9 cellular contexts compared by ENCODE assay signal in the genomic region with DNA sequence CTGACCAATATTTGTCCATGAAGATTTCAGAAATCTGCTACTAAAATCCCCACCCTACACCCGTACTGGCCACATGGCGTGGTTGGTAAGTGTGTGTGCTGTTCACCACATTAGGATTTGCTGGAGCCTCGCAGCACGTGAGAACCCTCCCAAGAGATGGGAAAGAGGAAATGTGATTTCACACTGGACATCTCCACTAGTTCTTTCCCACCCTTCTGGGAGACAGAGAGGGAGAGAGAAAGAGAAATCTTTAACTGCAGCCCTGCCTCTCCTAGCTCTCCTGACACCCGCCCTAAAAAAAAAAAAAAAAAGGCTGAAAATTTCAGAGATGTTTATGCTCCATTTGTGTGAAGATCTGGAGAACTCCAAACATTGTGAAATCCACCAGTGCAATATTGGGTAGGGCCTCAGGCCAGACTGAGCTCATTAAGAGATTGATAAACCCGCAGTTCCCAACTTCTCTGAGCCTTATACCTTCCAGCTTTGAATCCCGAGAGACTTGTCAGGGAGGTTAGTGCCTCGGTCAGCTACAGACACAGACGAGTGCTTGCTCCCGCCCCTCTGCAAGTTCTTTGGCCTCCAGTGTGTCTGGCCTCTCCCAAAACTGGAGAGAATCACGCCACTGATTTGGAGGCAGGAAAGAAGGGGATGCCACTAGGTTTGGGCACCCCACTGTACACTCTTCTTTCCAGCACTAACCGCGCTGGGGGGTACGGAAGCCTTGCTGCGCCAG. TPM values are rescaled to one million over a fixed set of nuclear protein-coding genes. Genes with fewer than 3 reads are reported as not detected.
DNase-seq lines count a peak whose midpoint lies in the region; ATAC-seq, FAIRE-seq and TF ChIP-seq lines count a peak whose summit lies in the region.
"Had no signal": no experiment of that assay in that cellular context is flagged by ENCODE, and none has a peak within 500 bp of the region (broad histone marks: within the 10 kb centered on the region; RNA-seq: fewer than 3 reads in every experiment).

No MANE protein-coding gene starts in this region.

- peaks cover 81% of the 10 kb centered on the region for H3K4me1 Mint-ChIP-seq in nephron

- H4K20me1 ChIP-seq in endothelial cell of umbilical vein (replicated peaks; ENCODE audit: control insufficient read depth, extremely low read depth, insufficient read depth, low read length): no peaks in the 10 kb centered on the region

- peaks cover 6% of the 10 kb centered on the region for H3K4me1 ChIP-seq in NT2/D1 (ENCODE audit: insufficient read depth, insufficient read length)
- peaks cover 62% of the 10 kb centered on the region for H3K4me1 ChIP-seq in endothelial cell of umbilical vein (ENCODE audit: control insufficient read depth, extremely low read depth, insufficient read depth, low read length)

- H3K9me3 ChIP-seq in NT2/D1 (ENCODE audit: insufficient read depth, low read length) (no peaks in the 10 kb centered on the region), endothelial cell of umbilical vein (replicated peaks; ENCODE audit: control insufficient read depth, insufficient read depth, low read length) (no peaks in the 10 kb centered on the region)

- H3K9ac ChIP-seq in NT2/D1 (ENCODE audit: insufficient read length, low read depth): peak overlapping the region; percentile 86
- peak overlapping the region; percentile 85 for H3K9ac ChIP-seq in endothelial cell of umbilical vein (replicated peaks; ENCODE audit: extremely low read depth, insufficient read depth, low read length)

- peak overlapping the region; percentile 88 for H3K27ac ChIP-seq in endothelial cell of umbilical vein (ENCODE audit: insufficient read depth, low read depth, low read length)

- dilution Hi-C loops in endothelial cell of umbilical vein (cut with MboI; ENCODE audit: extremely low pct_ligation_motif_present, low sequenced_read_pairs): no loop called here

- FAIRE-seq in endothelial cell of umbilical vein (lab: Jason Lieb, UNC): peak; percentile 70
- FAIRE-seq: bronchial epithelial cell had no signal

- POLR2A ChIA-PET in endothelial cell of umbilical vein (lab: Charles Lee): interaction anchor here (0.6 to 0.8 kb wide), 4 partner anchors 13 to 226 kb away, joined by 3 to 8 read pairs (median 4); no protein-coding TSS in a partner anchor

- H3K36me3 ChIP-seq in NT2/D1 (ENCODE audit: insufficient read depth, insufficient read length, low read length) (peaks cover 40% of the 10 kb centered on the region), endothelial cell of umbilical vein (ENCODE audit: control insufficient read depth in 2 of 2, extremely low read depth in 1 of 2, insufficient read depth in 2 of 2, low read length in 2 of 2) (no peaks in the 10 kb centered on the region)

- TF ChIP-seq POLR2A in endothelial cell of umbilical vein (IDR thresholded peaks at IDR 0.05; ENCODE audit: low read depth, low read length): no peak

- peak overlapping the region; percentile 88 to 92 (median 90) for H3K4me3 Mint-ChIP-seq in nephron

- H3K36me3 Mint-ChIP-seq in nephron (ENCODE audit: low read depth): no peaks in the 10 kb centered on the region

- no peak overlapping the region for H2AFZ ChIP-seq in endothelial cell of umbilical vein (ENCODE audit: low read depth, low read length)

- DNase-seq in AG20443 (ENCODE audit: low spot score) (peak; percentile 54), NT2/D1 (ENCODE audit: low read depth, low spot score) (no peak), endothelial cell of umbilical vein (ENCODE audit: low read depth, low spot score) (peak; percentile 9)
- DNase-seq in effector CD8-positive, alpha-beta T cell (lab: John Stamatoyannopoulos, UW): no peak
- DNase-seq in activated T-cell treated with anti-CD3 and anti-CD28 coated beads, Interleukin-2, amount 50 U/mL, for 48 hours: no peak

- intact Hi-C loops in endothelial cell of umbilical vein (cut with micrococcal nuclease): loop anchor here (10.0 kb wide), 1 partner anchor 308 kb away; the partner anchor contains the start of gene GNPDA1

- H3K27me3 Mint-ChIP-seq in nephron (ENCODE audit: low read depth): peaks cover 23% of the 10 kb centered on the region

- H3K4me2 ChIP-seq in endothelial cell of umbilical vein (ENCODE audit: insufficient read depth, low read length): peak overlapping the region; percentile 91

- peak overlapping the region; percentile 34 to 87 (median 56) for H3K27ac Mint-ChIP-seq in nephron

- H3K27me3 ChIP-seq in NT2/D1 (ENCODE audit: insufficient read depth, insufficient read length) (peaks cover 5% of the 10 kb centered on the region), endothelial cell of umbilical vein (ENCODE audit: control insufficient read depth in 2 of 2, insufficient read depth in 2 of 2, low read length in 2 of 2) (no peaks in the 10 kb centered on the region)

- CTCF ChIA-PET in endothelial cell of umbilical vein (lab: Charles Lee): interaction anchor here (0.9 to 8.8 kb wide), 9 partner anchors 26 to 223 kb away, joined by 3 to 128 read pairs (median 5); no protein-coding TSS in a partner anchor

- ATAC-seq in GM19035 (IDR thresholded peaks at IDR 0.05; ENCODE audit: unreplicated experiment): no peak
- ATAC-seq in HG03280 (IDR thresholded peaks at IDR 0.05; ENCODE audit: unreplicated experiment): no peak

- peaks cover 77% of the 10 kb centered on the region for H3K79me2 ChIP-seq in endothelial cell of umbilical vein (ENCODE audit: control insufficient read depth, insufficient read depth, low read length)

- H3K4me3 ChIP-seq in NT2/D1 (ENCODE audit: insufficient read length, low read depth) (peak overlapping the region; percentile 75), endothelial cell of umbilical vein (replicated peaks in 1 of 3; ENCODE audit: insufficient read depth in 1 of 3, low read depth in 1 of 3, low read length in 3 of 3) (peak overlapping the region; percentile 76 to 89 (median 81))

- no TSS peak for BruUV-seq in endothelial cell of umbilical vein (replicated peaks; lab: Mats Ljungman, UMichigan)

- H3K9me1 ChIP-seq in endothelial cell of umbilical vein (replicated peaks; ENCODE audit: control insufficient read depth, extremely low read depth, insufficient read depth, low read length): no peaks in the 10 kb centered on the region

- no peaks in the 10 kb centered on the region for H3K9me3 Mint-ChIP-seq in nephron

- TF ChIP-seq CTCF in endothelial cell of umbilical vein (IDR thresholded peaks at IDR 0.05; ENCODE audit: extremely low read depth in 1 of 2, insufficient read depth in 1 of 2, low read depth in 1 of 2, low read length in 2 of 2): no peak
- no peak for TF ChIP-seq CTCF in nephron (IDR thresholded peaks at IDR 0.05; ENCODE audit: unreplicated experiment in 3 of 3)

TF ChIP-seq in endothelial cell of umbilical vein, 7 proteins besides CTCF, POLR2A, EP300 and RAD21:
- TF ChIP-seq POLR2AphosphoS5 (IDR thresholded peaks at IDR 0.05; ENCODE audit: insufficient read depth, low read depth, low read length) (no peak), FOS (IDR thresholded peaks at IDR 0.05; ENCODE audit: borderline replicate concordance, insufficient read depth, low read length) (no peak), GATA2 (IDR thresholded peaks at IDR 0.05; ENCODE audit: insufficient read depth, insufficient read length, low read depth, low read length) (no peak), EZH2 (IDR thresholded peaks at IDR 0.05; ENCODE audit: borderline replicate concordance, low read depth, low read length, severe bottlenecking) (no peak), MYC (IDR thresholded peaks at IDR 0.05; ENCODE audit: low read depth, low read length) (no peak), JUN (IDR thresholded peaks at IDR 0.05; ENCODE audit: borderline replicate concordance, insufficient read depth, insufficient read length, low read depth) (no peak)
- TF ChIP-seq, protein P1, sequence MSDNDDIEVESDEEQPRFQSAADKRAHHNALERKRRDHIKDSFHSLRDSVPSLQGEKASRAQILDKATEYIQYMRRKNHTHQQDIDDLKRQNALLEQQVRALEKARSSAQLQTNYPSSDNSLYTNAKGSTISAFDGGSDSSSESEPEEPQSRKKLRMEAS (IDR thresholded peaks at IDR 0.05; ENCODE audit: insufficient read depth, insufficient read length): no peak

RNA-seq across cellular contexts. Expression of gene SPRY4, which starts 1.9 kb away (rescaled TPM):
- 33.9 and 49.5 TPM in 2 replicates for total RNA-seq in endothelial cell of umbilical vein
- 9.3 and 11.0 TPM in 2 replicates for polyA plus RNA-seq in endothelial cell of umbilical vein
- polyA plus RNA-seq in endothelial cell of umbilical vein (2011; cell fraction: cytosol; rRNA removed): 5.0 and 5.8 TPM in 2 replicates
- 25.1 and 30.8 TPM in 2 replicates for polyA plus RNA-seq in endothelial cell of umbilical vein (2011; cell fraction: nucleus; rRNA removed)
- 13.8 TPM in 2 replicates for polyA plus RNA-seq in endothelial cell of umbilical vein (2012)
- 26.3 and 27.7 TPM in 2 replicates for polyA minus RNA-seq in endothelial cell of umbilical vein
- polyA minus RNA-seq in endothelial cell of umbilical vein (2011; cell fraction: cytosol; rRNA and poly(A)+ RNA removed): not detected
- polyA minus RNA-seq in endothelial cell of umbilical vein (2011; cell fraction: nucleus; rRNA and poly(A)+ RNA removed): 36.6 and 53.5 TPM in 2 replicates

Comparison
In these comparisons a context has a peak if more than half of its experiments do, and no peak if none do; other contexts are left out.
1. DNase-seq: peak in AG20443 (single experiment) and endothelial cell of umbilical vein (single experiment); none in NT2/D1 (single experiment), effector CD8-positive, alpha-beta T cell (single experiment) and activated T-cell treated with anti-CD3 and anti-CD28 coated beads, Interleukin-2, amount 50 U/mL, for 48 hours (0 of 2).